In the genomic region with DNA sequence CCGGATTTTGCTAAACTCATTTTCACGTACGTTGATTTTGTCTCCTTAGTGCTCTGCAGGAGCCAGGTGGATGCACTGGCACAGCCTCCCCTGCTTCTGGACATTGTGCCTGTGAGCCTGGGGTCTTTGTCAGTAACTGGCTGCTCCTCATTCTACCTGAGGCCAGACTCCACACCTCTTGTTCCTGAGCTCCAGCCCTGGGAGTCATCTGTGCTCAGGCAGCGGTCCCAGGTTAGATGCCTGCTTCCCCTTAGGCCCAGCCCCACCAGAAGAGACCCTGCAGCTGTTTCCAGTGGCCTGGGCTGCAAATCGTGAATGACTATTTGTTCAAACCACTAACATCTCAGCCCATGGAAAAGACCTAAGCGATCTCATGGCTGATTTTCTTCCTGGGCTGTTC, we compare ENCODE assay signal across 26 cellular contexts.
"Had no signal": no experiment of that assay in that cellular context is flagged by ENCODE, and none has a peak within 500 bp of the region (broad histone marks: within the 10 kb centered on the region; RNA-seq: fewer than 3 reads in every experiment).

No MANE protein-coding gene starts in this region.

- H3K4me2 ChIP-seq: neural progenitor cell had no signal

- H3K9me3 ChIP-seq: gastrocnemius medialis, ovary, psoas muscle, right lobe of liver, suprapubic skin, transverse colon had no signal

- H3K36me3 ChIP-seq: gastrocnemius medialis, left lung, neural progenitor cell, ovary, right lobe of liver, suprapubic skin, transverse colon had no signal

- H3K27ac ChIP-seq: epithelial cell of prostate, gastrocnemius medialis, left lung, neural progenitor cell, ovary, psoas muscle, right lobe of liver, suprapubic skin, transverse colon had no signal

- H3K4me3 ChIP-seq: gastrocnemius medialis, left lung, neural progenitor cell, ovary, psoas muscle, right lobe of liver, suprapubic skin, transverse colon had no signal

- H3K4me1 ChIP-seq: gastrocnemius medialis, neural progenitor cell, psoas muscle, right lobe of liver, suprapubic skin, transverse colon had no signal

- H2AFZ ChIP-seq: neural progenitor cell had no signal

- H3K9ac ChIP-seq: neural progenitor cell had no signal

- H3K27me3 ChIP-seq: left lung, neural progenitor cell, ovary, right lobe of liver had no signal

- DNase-seq: cerebellar nuclear complex; effector CD8-positive, alpha-beta T cell; foreskin fibroblast; gastrocnemius medialis; head of caudate nucleus; left cardiac atrium; left lung; mesenchymal stem cell; midbrain; naive thymus-derived CD4-positive, alpha-beta T cell; posterior cingulate gyrus; psoas muscle; right lobe of liver; small intestine; stimulated activated CD4-positive, alpha-beta T cell treated with anti-CD3 and anti-CD28 coated beads, Interleukin-12 subunit alpha, Interleukin-12 subunit beta, amount 100 ng/mL, for 4 hours; stimulated activated CD4-positive, alpha-beta T cell treated with anti-CD3 and anti-CD28 coated beads, Interleukin-1b, Interleukin-23, amount 100 ng/mL, for 48 hours; stimulated activated CD4-positive, alpha-beta T cell treated with anti-CD3 and anti-CD28 coated beads, Interleukin-4, amount 100 ng/mL, for 1 hour; stimulated activated CD8-positive, alpha-beta memory T cell treated with anti-CD3 and anti-CD28 coated beads, Interleukin-4, amount 100 ng/mL, for 48 hours; stimulated activated naive CD4-positive, alpha-beta T cell; stimulated activated naive CD8-positive, alpha-beta T cell treated with anti-CD3 and anti-CD28 coated beads, Interleukin-15, amount 100 ng/mL, for 72 hours; transverse colon had no signal

- ATAC-seq: esophagus mucosa; gastrocnemius medialis; left cardiac atrium; left lung; naive thymus-derived CD4-positive, alpha-beta T cell; psoas muscle; right lobe of liver; stimulated activated naive CD8-positive, alpha-beta T cell treated with anti-CD3 and anti-CD28 coated beads, Interleukin-15, amount 100 ng/mL, for 72 hours had no signal
